Comparison of ENCODE assay signal across 27 cellular contexts in the genomic region with DNA sequence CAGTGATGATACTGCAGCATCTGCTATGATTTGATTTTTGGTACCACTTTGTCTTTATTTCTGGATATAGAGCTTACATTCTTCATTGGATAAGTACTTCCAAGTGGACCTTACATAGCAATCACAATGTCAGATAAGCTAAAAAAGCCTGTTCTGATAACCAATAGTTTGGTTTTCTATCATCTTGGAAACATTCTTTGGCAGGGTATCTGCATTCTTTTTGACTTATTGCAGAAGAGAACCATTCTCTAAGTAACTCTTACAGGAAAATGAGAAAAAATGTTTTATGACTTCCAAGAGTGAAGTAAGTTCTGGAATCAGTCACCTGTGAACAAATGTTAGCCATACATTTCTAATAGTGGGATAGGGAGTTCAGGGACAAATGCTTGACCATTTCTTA.
"Had no signal": no experiment of that assay in that cellular context is flagged by ENCODE, and none has a peak within 500 bp of the region (broad histone marks: within the 10 kb centered on the region; RNA-seq: fewer than 3 reads in every experiment).

No MANE protein-coding gene starts in this region.

- ATAC-seq: left colon; left lung; lower lobe of right lung; natural killer cell; psoas muscle; right lobe of liver; stimulated activated naive B cell treated with anti-CD40 and anti-IgM and Interleukin-4, amounts not matched to agents 10 μg/mL and 1 μg/mL and 100 μg/mL, for 72 hours; stimulated activated naive CD8-positive, alpha-beta T cell treated with anti-CD3 and anti-CD28 coated beads, Interleukin-15, Interleukin-2, amounts not matched to agents 100 U/mL and 50 U/mL, for 24 hours had no signal

- H3K27me3 ChIP-seq: left lung, neural progenitor cell, neutrophil, right atrium auricular region, right lobe of liver, stomach, testis, thyroid gland, transverse colon, upper lobe of left lung, vagina had no signal

- H3K9ac ChIP-seq: neural progenitor cell, parathyroid adenoma had no signal

- H3K79me2 ChIP-seq: parathyroid adenoma had no signal

- DNase-seq: kidney; left colon; left lung; lower lobe of right lung; mammary epithelial cell; mesenchymal stem cell; naive B cell; natural killer cell; nephron progenitor cell; occipital lobe; psoas muscle; right lobe of liver; stimulated activated CD4-positive, alpha-beta T cell treated with anti-CD3 and anti-CD28 coated beads, Interleukin-1b, Interleukin-23, amount 100 ng/mL, for 48 hours; stimulated activated CD4-positive, alpha-beta T cell treated with anti-CD3 and anti-CD28 coated beads, Interleukin-2, amount 100 ng/mL, for 48 hours; stimulated activated naive B cell treated with anti-CD40 and anti-IgM and Interleukin-4, amounts not matched to agents 10 μg/mL and 1 μg/mL and 100 μg/mL, for 72 hours; stimulated activated naive CD8-positive, alpha-beta T cell treated with anti-CD3 and anti-CD28 coated beads, Interleukin-15, Interleukin-2, amounts not matched to agents 100 U/mL and 50 U/mL, for 24 hours; stomach; testis; thyroid gland; transverse colon; upper lobe of left lung had no signal

- H3K27ac ChIP-seq: left lung, lower lobe of right lung, neural progenitor cell, neutrophil, parathyroid adenoma, psoas muscle, right atrium auricular region, right lobe of liver, stomach, testis, thyroid gland, transverse colon, upper lobe of left lung, vagina had no signal

- H3K4me1 ChIP-seq: left lung, lower lobe of right lung, neural progenitor cell, parathyroid adenoma, psoas muscle, right atrium auricular region, right lobe of liver, testis, thyroid gland, transverse colon, upper lobe of left lung, vagina had no signal

- H2AFZ ChIP-seq: neural progenitor cell, parathyroid adenoma had no signal

- H3K9me3 ChIP-seq: left lung, lower lobe of right lung, neutrophil, psoas muscle, right lobe of liver, stomach, testis, thyroid gland, transverse colon, upper lobe of left lung, vagina had no signal

- H3K36me3 ChIP-seq: left lung, lower lobe of right lung, neural progenitor cell, neutrophil, right atrium auricular region, right lobe of liver, stomach, thyroid gland, transverse colon, upper lobe of left lung, vagina had no signal

- H3K4me3 ChIP-seq: left lung, lower lobe of right lung, neural progenitor cell, psoas muscle, right atrium auricular region, right lobe of liver, smooth muscle cell, stomach, testis, thyroid gland, transverse colon, upper lobe of left lung, vagina had no signal

- H3K4me2 ChIP-seq: neural progenitor cell, smooth muscle cell had no signal
